In genomic region chr5:180832638-180833068, GRCh38 we compare ENCODE assay signal across 8 cellular contexts. TPM values are rescaled to one million over a fixed set of nuclear protein-coding genes. Genes with fewer than 3 reads are reported as not detected.
DNase-seq lines count a peak whose midpoint lies in the region; ATAC-seq, FAIRE-seq and TF ChIP-seq lines count a peak whose summit lies in the region.

No MANE protein-coding gene starts in this region.

- H3K9me3 ChIP-seq in PC-3 (ENCODE audit: low read length) = peaks cover 8% of the 10 kb centered on the region; the same call in 1 of the 2 replicates
- H3K9me3 ChIP-seq in endocrine pancreas (ENCODE audit: control insufficient read depth, low read length) = no peaks in the 10 kb centered on the region

- H3K9ac ChIP-seq in PC-3 (ENCODE audit: low read length) (no peak overlapping the region), endocrine pancreas (ENCODE audit: control insufficient read depth, insufficient read depth, low read length) (no peak overlapping the region)

- TF ChIP-seq CTCF in PC-3 (conservative IDR thresholded peaks at IDR 0.05; ENCODE audit: low read depth, low read length) = no peak

- H3K4me1 Mint-ChIP-seq in stimulated activated naive CD8-positive, alpha-beta T cell treated with anti-CD3 and anti-CD28 coated beads, Interleukin-15, amount 100 ng/mL, for 72 hours = peaks cover 42% of the 10 kb centered on the region

- peak; percentile 18 for TF ChIP-seq POLR2A in GM15510 (IDR thresholded peaks at IDR 0.05; ENCODE audit: borderline replicate concordance, extremely low read depth, insufficient read length)

- ATAC-seq in GM21737 (IDR thresholded peaks at IDR 0.05; ENCODE audit: unreplicated experiment) (peak; percentile 40), PC-3 (no peak)
- ATAC-seq in stimulated activated naive CD8-positive, alpha-beta T cell treated with anti-CD3 and anti-CD28 coated beads, Interleukin-15, amount 100 ng/mL, for 72 hours = peak; percentile 83

- no peaks in the 10 kb centered on the region for H3K9me2 ChIP-seq in PC-3 (replicated peaks; ENCODE audit: low read length)

- H3F3A ChIP-seq in PC-3 (ENCODE audit: low read length, unreplicated experiment) = no peaks in the 10 kb centered on the region

- no peaks in the 10 kb centered on the region for H4K20me1 ChIP-seq in PC-3 (ENCODE audit: low read length)

- H2AFZ ChIP-seq in PC-3 (ENCODE audit: low read length) = no peak overlapping the region

- H3K4me2 ChIP-seq in PC-3 (ENCODE audit: low read length) = peak overlapping the region; percentile 91

- peaks cover 26% of the 10 kb centered on the region for H3K79me2 ChIP-seq in PC-3 (ENCODE audit: low read length)

- H3K4me1 ChIP-seq in PC-3 (ENCODE audit: insufficient read depth, low read length) = peaks cover 16% of the 10 kb centered on the region
- peaks cover 4% of the 10 kb centered on the region for H3K4me1 ChIP-seq in endocrine pancreas (ENCODE audit: control insufficient read depth, insufficient read depth, low read length)

- no peaks in the 10 kb centered on the region for H3K27me3 ChIP-seq in PC-3 (ENCODE audit: low read length)
- no peaks in the 10 kb centered on the region for H3K27me3 ChIP-seq in endocrine pancreas (ENCODE audit: control insufficient read depth, insufficient read depth, low read length)

- POLR2A ChIA-PET in PC-3 (lab: Charles Lee; ENCODE audit: unreplicated experiment) = no interaction called here

- H3K27ac ChIP-seq in PC-3 (ENCODE audit: low read length) = no peak overlapping the region

- no peak for FAIRE-seq in frontal cortex (lab: Jason Lieb, UNC)

- DNase-seq in PC-3 (no peak), frontal cortex (ENCODE audit: low spot score in 2 of 2) (no peak), epidermal melanocyte (ENCODE audit: insufficient read length, low spot score) (no peak), amygdala (lab: John Stamatoyannopoulos, UW) (no peak)
- DNase-seq in stimulated activated naive CD8-positive, alpha-beta T cell treated with anti-CD3 and anti-CD28 coated beads, Interleukin-15, amount 100 ng/mL, for 72 hours = peak in 1 of 2 donors; percentile 63

- intact Hi-C loops in PC-3 (cut with micrococcal nuclease) = no loop called here

- BruUV-seq in PC-3 (replicated peaks; lab: Mats Ljungman, UMichigan) = no TSS peak

- H3K4me3 ChIP-seq in PC-3 (ENCODE audit: low read length) (peak overlapping the region; percentile 77; the same call in 1 of the 2 replicates), endocrine pancreas (ENCODE audit: control insufficient read depth, insufficient read depth, low read length) (peak overlapping the region; percentile 56)

- CTCF ChIA-PET in PC-3 (lab: Charles Lee) = no interaction called here

- H3K27me3 Mint-ChIP-seq in stimulated activated naive CD8-positive, alpha-beta T cell treated with anti-CD3 and anti-CD28 coated beads, Interleukin-15, amount 100 ng/mL, for 72 hours = no peaks in the 10 kb centered on the region

- H3K4me3 Mint-ChIP-seq in stimulated activated naive CD8-positive, alpha-beta T cell treated with anti-CD3 and anti-CD28 coated beads, Interleukin-15, amount 100 ng/mL, for 72 hours = peak overlapping the region; percentile 90 to 99

- H3K36me3 ChIP-seq in PC-3 (ENCODE audit: low read depth, low read length) (peaks cover 14% of the 10 kb centered on the region; the same call in 1 of the 2 replicates), endocrine pancreas (ENCODE audit: control insufficient read depth, insufficient read depth, low read length) (no peaks in the 10 kb centered on the region)

- peaks cover 0 to 4% of the 10 kb centered on the region in 2 donors for H3K9me3 Mint-ChIP-seq in stimulated activated naive CD8-positive, alpha-beta T cell treated with anti-CD3 and anti-CD28 coated beads, Interleukin-15, amount 100 ng/mL, for 72 hours

- peak overlapping the region; percentile 79 to 96 for H3K27ac Mint-ChIP-seq in stimulated activated naive CD8-positive, alpha-beta T cell treated with anti-CD3 and anti-CD28 coated beads, Interleukin-15, amount 100 ng/mL, for 72 hours

RNA-seq across cellular contexts. Expression of gene ZFP62, which starts 28.4 kb away (rescaled TPM):
- total RNA-seq in PC-3 (2014; rRNA removed) = 16.6 and 24.3 TPM in 2 replicates
- total RNA-seq in frontal cortex = 57.5 TPM

RNA-seq across cellular contexts. Expression of gene MGAT1, which starts 30.0 kb away (rescaled TPM):
- 104 and 132 TPM in 2 replicates for total RNA-seq in PC-3 (2014; rRNA removed)
- 19.6 TPM for total RNA-seq in frontal cortex
